In genomic region chr18:10122116-10122515, GRCh38 we compare ENCODE assay signal across 8 cellular contexts.
DNase-seq lines count a peak whose midpoint lies in the region; ATAC-seq and TF ChIP-seq lines count a peak whose summit lies in the region.

No MANE protein-coding gene starts in this region.

- no peak overlapping the region for H3K4me3 ChIP-seq in thyroid gland (replicated peaks in 1 of 3)

- no peak for DNase-seq in activated CD4-positive, alpha-beta T cell treated with anti-CD3 and anti-CD28 coated beads for 36 hours
- no peak for DNase-seq in activated CD4-positive, alpha-beta T cell treated with anti-CD3 and anti-CD28 coated beads, Interleukin-2, amount 50 U/mL, for 48 hours
- DNase-seq in SHP77 treated with DMSO at 0.1 percent for 48 hours (lab: John Stamatoyannopoulos, UW) (peak; percentile 78), left cardiac atrium (no peak), thyroid gland (peak; percentile 57 to 60), kidney glomerular epithelial cell (lab: John Stamatoyannopoulos, UW) (no peak), erythroblast (lab: John Stamatoyannopoulos, UW) (no peak), NCI-H2227 treated with DMSO at 0.1 percent for 48 hours (lab: John Stamatoyannopoulos, UW) (no peak)

- H3K36me3 Mint-ChIP-seq in activated CD4-positive, alpha-beta T cell treated with anti-CD3 and anti-CD28 coated beads for 36 hours (ENCODE audit: low read depth): no peaks in the 10 kb centered on the region

- WGBS in thyroid gland, 2 donors: 34 to 39% methylated on average over 8 to 9 of the region's 9 CpGs

- POLR2A ChIA-PET in activated CD4-positive, alpha-beta T cell treated with anti-CD3 and anti-CD28 coated beads for 36 hours (lab: Charles Lee): no interaction called here

- intact Hi-C loops in activated CD4-positive, alpha-beta T cell treated with anti-CD3 and anti-CD28 coated beads for 36 hours (cut with DNase I, micrococcal nuclease): no loop called here
- intact Hi-C loops in left cardiac atrium (cut with DNase I) (loop anchor here in 1 of 2 donors (10.0 kb wide), 1 partner anchor 63 kb away; no protein-coding TSS in a partner anchor), thyroid gland (cut with DNase I) (no loop called here)

- peak; percentile 33 for ATAC-seq in activated CD4-positive, alpha-beta T cell treated with anti-CD3 and anti-CD28 coated beads for 36 hours
- peak; percentile 80 to 92 for ATAC-seq in left cardiac atrium

- no peaks in the 10 kb centered on the region for H3K9me3 Mint-ChIP-seq in activated CD4-positive, alpha-beta T cell treated with anti-CD3 and anti-CD28 coated beads for 36 hours (ENCODE audit: low read depth)

- H3K4me3 Mint-ChIP-seq in activated CD4-positive, alpha-beta T cell treated with anti-CD3 and anti-CD28 coated beads for 36 hours: no peak overlapping the region

- peaks cover 8% of the 10 kb centered on the region for H3K4me1 Mint-ChIP-seq in activated CD4-positive, alpha-beta T cell treated with anti-CD3 and anti-CD28 coated beads for 36 hours

- CTCF ChIA-PET in activated CD4-positive, alpha-beta T cell treated with anti-CD3 and anti-CD28 coated beads for 36 hours (lab: Charles Lee): no interaction called here

- H3K27ac ChIP-seq in thyroid gland: no peak overlapping the region

- peaks cover 0 to 6% of the 10 kb centered on the region in 2 donors for H3K4me1 ChIP-seq in thyroid gland

- H3K36me3 ChIP-seq in thyroid gland: no peaks in the 10 kb centered on the region

- H3K27me3 ChIP-seq in thyroid gland: no peaks in the 10 kb centered on the region

- no peaks in the 10 kb centered on the region for H3K9me3 ChIP-seq in thyroid gland

- H3K27ac Mint-ChIP-seq in activated CD4-positive, alpha-beta T cell treated with anti-CD3 and anti-CD28 coated beads for 36 hours: no peak overlapping the region

- TF ChIP-seq POLR2A in thyroid gland (IDR thresholded peaks at IDR 0.05) (no peak), erythroblast (IDR thresholded peaks at IDR 0.05; ENCODE audit: low read length) (no peak)

- TF ChIP-seq CTCF in thyroid gland (IDR thresholded peaks at IDR 0.05): no peak

- H3K27me3 Mint-ChIP-seq in activated CD4-positive, alpha-beta T cell treated with anti-CD3 and anti-CD28 coated beads for 36 hours: no peaks in the 10 kb centered on the region

Comparison
In these comparisons a context has a peak if more than half of its experiments do, and no peak if none do; other contexts are left out.
1. DNase-seq: peak in SHP77 treated with DMSO at 0.1 percent for 48 hours (single experiment) and thyroid gland (2 of 2); none in activated CD4-positive, alpha-beta T cell treated with anti-CD3 and anti-CD28 coated beads for 36 hours (single experiment), activated CD4-positive, alpha-beta T cell treated with anti-CD3 and anti-CD28 coated beads, Interleukin-2, amount 50 U/mL, for 48 hours (0 of 2), left cardiac atrium (single experiment), kidney glomerular epithelial cell (single experiment), erythroblast (0 of 2) and NCI-H2227 treated with DMSO at 0.1 percent for 48 hours (single experiment).